Comparison of ENCODE assay signal across 12 cellular contexts in the genomic region with DNA sequence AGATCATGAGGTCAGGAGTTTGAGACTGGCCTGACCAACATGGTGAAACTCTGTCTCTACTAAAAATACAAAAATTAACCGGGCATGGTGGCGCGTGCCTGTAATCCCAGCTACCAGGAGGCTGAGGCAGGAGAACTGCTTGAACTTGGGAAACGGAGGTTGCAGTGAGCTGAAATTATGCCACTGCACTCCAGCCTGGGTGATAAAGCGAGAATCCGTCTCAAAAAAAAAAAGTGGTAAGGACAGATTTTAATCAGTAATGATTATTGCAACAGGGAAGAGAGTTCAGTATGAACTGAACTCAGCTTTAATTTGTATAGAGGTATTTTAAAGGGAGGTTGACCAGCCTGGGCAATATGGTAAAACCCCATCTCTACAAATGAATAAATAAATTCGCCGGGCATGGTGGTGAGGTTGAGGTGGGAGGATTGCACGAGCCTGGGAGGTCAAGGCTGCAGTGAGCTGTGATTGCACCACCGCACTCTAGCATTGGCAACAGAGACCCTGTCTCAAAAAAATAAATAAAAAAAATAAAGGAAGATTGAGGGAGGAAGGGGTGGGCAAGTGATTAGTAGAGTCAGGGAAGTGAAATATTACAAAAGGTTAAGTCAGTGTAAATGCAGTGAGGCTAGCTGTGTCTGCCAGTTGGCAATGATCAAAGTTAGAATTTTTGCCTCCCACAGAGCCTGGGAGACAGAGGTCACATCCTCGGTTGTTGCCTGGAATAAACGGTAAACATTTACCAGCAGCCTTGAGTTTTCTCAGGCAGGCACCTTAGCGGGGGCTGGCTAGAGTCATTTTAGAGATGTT. TPM values are rescaled to one million over a fixed set of nuclear protein-coding genes. Genes with fewer than 3 reads are reported as not detected.
DNase-seq lines count a peak whose midpoint lies in the region; ATAC-seq and TF ChIP-seq lines count a peak whose summit lies in the region.
"Had no signal": no experiment of that assay in that cellular context is flagged by ENCODE, and none has a peak within 500 bp of the region (broad histone marks: within the 10 kb centered on the region; RNA-seq: fewer than 3 reads in every experiment).

No MANE protein-coding gene starts in this region.

- no peak for ATAC-seq in HG03432 (IDR thresholded peaks at IDR 0.05; ENCODE audit: unreplicated experiment)
- ATAC-seq in GM21381 (IDR thresholded peaks at IDR 0.05; ENCODE audit: unreplicated experiment): no peak
- ATAC-seq in SK-N-SH treated with all-trans-retinoic acid at 6 μM for 48 hours: no peak

- DNase-seq in CD1c-positive myeloid dendritic cell (ENCODE audit: extremely low spot score): peak; percentile 63
- peak; percentile 72 for DNase-seq in LHCN-M2 (ENCODE audit: low read depth)
- peak; percentile 40 for DNase-seq in dermis blood vessel endothelial cell
- DNase-seq in activated gamma-delta T cell treated with Interleukin-2 at 50 U/mL for 16 hours: no peak
- DNase-seq: activated CD4-positive, alpha-beta T cell treated with anti-CD3 and anti-CD28 coated beads, Interleukin-2, amount 50 U/mL, for 1 hour; amniotic stem cell; foreskin melanocyte; stimulated activated CD4-positive, alpha-beta T cell treated with anti-CD3 and anti-CD28 coated beads, Interleukin-4, amount 100 ng/mL, for 24 hours had no signal

- H3K27ac Mint-ChIP-seq in nephron: peak overlapping the region; percentile 60 to 86 (median 81)

- H3K27me3 Mint-ChIP-seq in nephron (ENCODE audit: low read depth): no peaks in the 10 kb centered on the region

- H3K36me3 Mint-ChIP-seq in nephron (ENCODE audit: low read depth): peaks cover 7% of the 10 kb centered on the region

- no peak for TF ChIP-seq CTCF in nephron (IDR thresholded peaks at IDR 0.05; ENCODE audit: unreplicated experiment in 3 of 3)

- peak overlapping the region; percentile 54 to 58 (median 55) for H3K4me3 Mint-ChIP-seq in nephron

- H3K4me1 Mint-ChIP-seq in nephron: peaks cover 31% of the 10 kb centered on the region

- no peaks in the 10 kb centered on the region for H3K9me3 Mint-ChIP-seq in nephron

TF ChIP-seq in SK-N-SH treated with all-trans-retinoic acid at 6 μM for 48 hours, 23 proteins besides CTCF, POLR2A, EP300 and RAD21:
- no peak for TF ChIP-seq ZFP30 (CRISPR knock-in tag; IDR thresholded peaks at IDR 0.05)
- TF ChIP-seq, protein P1, sequence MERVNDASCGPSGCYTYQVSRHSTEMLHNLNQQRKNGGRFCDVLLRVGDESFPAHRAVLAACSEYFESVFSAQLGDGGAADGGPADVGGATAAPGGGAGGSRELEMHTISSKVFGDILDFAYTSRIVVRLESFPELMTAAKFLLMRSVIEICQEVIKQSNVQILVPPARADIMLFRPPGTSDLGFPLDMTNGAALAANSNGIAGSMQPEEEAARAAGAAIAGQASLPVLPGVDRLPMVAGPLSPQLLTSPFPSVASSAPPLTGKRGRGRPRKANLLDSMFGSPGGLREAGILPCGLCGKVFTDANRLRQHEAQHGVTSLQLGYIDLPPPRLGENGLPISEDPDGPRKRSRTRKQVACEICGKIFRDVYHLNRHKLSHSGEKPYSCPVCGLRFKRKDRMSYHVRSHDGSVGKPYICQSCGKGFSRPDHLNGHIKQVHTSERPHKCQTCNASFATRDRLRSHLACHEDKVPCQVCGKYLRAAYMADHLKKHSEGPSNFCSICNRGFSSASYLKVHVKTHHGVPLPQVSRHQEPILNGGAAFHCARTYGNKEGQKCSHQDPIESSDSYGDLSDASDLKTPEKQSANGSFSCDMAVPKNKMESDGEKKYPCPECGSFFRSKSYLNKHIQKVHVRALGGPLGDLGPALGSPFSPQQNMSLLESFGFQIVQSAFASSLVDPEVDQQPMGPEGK (CRISPR knock-in tag; IDR thresholded peaks at IDR 0.05; ENCODE audit: borderline replicate concordance): no peak
- TF ChIP-seq, protein P2, sequence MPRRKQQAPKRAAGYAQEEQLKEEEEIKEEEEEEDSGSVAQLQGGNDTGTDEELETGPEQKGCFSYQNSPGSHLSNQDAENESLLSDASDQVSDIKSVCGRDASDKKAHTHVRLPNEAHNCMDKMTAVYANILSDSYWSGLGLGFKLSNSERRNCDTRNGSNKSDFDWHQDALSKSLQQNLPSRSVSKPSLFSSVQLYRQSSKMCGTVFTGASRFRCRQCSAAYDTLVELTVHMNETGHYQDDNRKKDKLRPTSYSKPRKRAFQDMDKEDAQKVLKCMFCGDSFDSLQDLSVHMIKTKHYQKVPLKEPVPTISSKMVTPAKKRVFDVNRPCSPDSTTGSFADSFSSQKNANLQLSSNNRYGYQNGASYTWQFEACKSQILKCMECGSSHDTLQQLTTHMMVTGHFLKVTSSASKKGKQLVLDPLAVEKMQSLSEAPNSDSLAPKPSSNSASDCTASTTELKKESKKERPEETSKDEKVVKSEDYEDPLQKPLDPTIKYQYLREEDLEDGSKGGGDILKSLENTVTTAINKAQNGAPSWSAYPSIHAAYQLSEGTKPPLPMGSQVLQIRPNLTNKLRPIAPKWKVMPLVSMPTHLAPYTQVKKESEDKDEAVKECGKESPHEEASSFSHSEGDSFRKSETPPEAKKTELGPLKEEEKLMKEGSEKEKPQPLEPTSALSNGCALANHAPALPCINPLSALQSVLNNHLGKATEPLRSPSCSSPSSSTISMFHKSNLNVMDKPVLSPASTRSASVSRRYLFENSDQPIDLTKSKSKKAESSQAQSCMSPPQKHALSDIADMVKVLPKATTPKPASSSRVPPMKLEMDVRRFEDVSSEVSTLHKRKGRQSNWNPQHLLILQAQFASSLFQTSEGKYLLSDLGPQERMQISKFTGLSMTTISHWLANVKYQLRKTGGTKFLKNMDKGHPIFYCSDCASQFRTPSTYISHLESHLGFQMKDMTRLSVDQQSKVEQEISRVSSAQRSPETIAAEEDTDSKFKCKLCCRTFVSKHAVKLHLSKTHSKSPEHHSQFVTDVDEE (CRISPR knock-in tag; IDR thresholded peaks at IDR 0.05): no peak
- TF ChIP-seq SNAI2 (CRISPR knock-in tag; IDR thresholded peaks at IDR 0.05): no peak
- TF ChIP-seq ZNF8 (CRISPR knock-in tag; IDR thresholded peaks at IDR 0.05): no peak
- TF ChIP-seq ARNTL (CRISPR knock-in tag; IDR thresholded peaks at IDR 0.05; ENCODE audit: borderline replicate concordance, low read depth): no peak
- no peak for TF ChIP-seq RARB (CRISPR knock-in tag; IDR thresholded peaks at IDR 0.05)
- no peak for TF ChIP-seq OSR1 (CRISPR knock-in tag; IDR thresholded peaks at IDR 0.05)

RNA-seq across cellular contexts. Expression of a gene that starts 2.6 kb away (rescaled TPM):
- 100 and 139 TPM in 2 replicates for total RNA-seq in LHCN-M2 (2014; rRNA removed)
- polyA plus RNA-seq in LHCN-M2 (2012): 87.5 TPM
- 47.5 and 103 TPM in 2 replicates for total RNA-seq in dermis blood vessel endothelial cell

RNA-seq across cellular contexts. Expression of a gene that starts 16.4 kb away (rescaled TPM):
- total RNA-seq in LHCN-M2 (2014; rRNA removed): 103 and 152 TPM in 2 replicates
- polyA plus RNA-seq in LHCN-M2 (2012): 85.0 TPM
- 86.4 and 114 TPM in 2 replicates for total RNA-seq in dermis blood vessel endothelial cell
